Comparison of ENCODE assay signal across 9 cellular contexts in genomic region chr9:110578575-110578895, GRCh38. TPM values are rescaled to one million over a fixed set of nuclear protein-coding genes. Genes with fewer than 3 reads are reported as not detected.
DNase-seq lines count a peak whose midpoint lies in the region; ATAC-seq, FAIRE-seq and TF ChIP-seq lines count a peak whose summit lies in the region.
"Had no signal": no experiment of that assay in that cellular context is flagged by ENCODE, and none has a peak within 500 bp of the region (broad histone marks: within the 10 kb centered on the region; RNA-seq: fewer than 3 reads in every experiment).

No MANE protein-coding gene starts in this region.

- H3K4me1 ChIP-seq in ovary (ENCODE audit: insufficient read depth) = no peaks in the 10 kb centered on the region

- 26 to 41% (median 31%) methylated on average over 10 of the region's 10 CpGs for WGBS in ovary, 3 donors

- no peak for FAIRE-seq in urothelium cell line (lab: Jason Lieb, UNC)

- H3K9me3 ChIP-seq in AG04450 (ENCODE audit: control insufficient read depth, insufficient read depth, low read length) (no peaks in the 10 kb centered on the region; the same call in 1 of the 2 replicates), ovary (no peaks in the 10 kb centered on the region)

- no peak for ATAC-seq in natural killer cell treated with Interleukin-12 subunit alpha and Interleukin-12 subunit beta and Interleukin-15 and Interleukin-18, amount 100 ng/mL, for 72 hours
- no peak for ATAC-seq in HG02763 (IDR thresholded peaks at IDR 0.05; ENCODE audit: unreplicated experiment)

- H3K27me3 Mint-ChIP-seq in natural killer cell treated with Interleukin-12 subunit alpha and Interleukin-12 subunit beta and Interleukin-15 and Interleukin-18, amount 100 ng/mL, for 72 hours = peaks cover 18 to 33% of the 10 kb centered on the region in 2 donors

- H3K4me3 ChIP-seq in AG04450 (ENCODE audit: low read depth, low read length) (peak overlapping the region; percentile 75), fibroblast of the aortic adventitia (ENCODE audit: low read depth, low read length) (peak overlapping the region; percentile 79), ovary (peak overlapping the region; percentile 44)

- intact Hi-C loops in ovary (cut with DNase I) = no loop called here

- TF ChIP-seq CTCF in AG04450 (IDR thresholded peaks at IDR 0.05; ENCODE audit: low read depth, low read length) (no peak), fibroblast of the aortic adventitia (IDR thresholded peaks at IDR 0.05; ENCODE audit: insufficient read depth, low read length) (no peak), ovary (IDR thresholded peaks at IDR 0.05) (no peak)

- TF ChIP-seq EP300 in ovary (IDR thresholded peaks at IDR 0.05) = no peak

- H3K27ac Mint-ChIP-seq in natural killer cell treated with Interleukin-12 subunit alpha and Interleukin-12 subunit beta and Interleukin-15 and Interleukin-18, amount 100 ng/mL, for 72 hours = no peak overlapping the region

- no peaks in the 10 kb centered on the region for H3K4me1 Mint-ChIP-seq in natural killer cell treated with Interleukin-12 subunit alpha and Interleukin-12 subunit beta and Interleukin-15 and Interleukin-18, amount 100 ng/mL, for 72 hours (ENCODE audit: low read depth in 2 of 2)

- H3K27ac ChIP-seq in AG04450 (ENCODE audit: low read depth, low read length) = no peak overlapping the region
- H3K27ac ChIP-seq in ovary = no peak overlapping the region

- no peaks in the 10 kb centered on the region for H3K9me3 Mint-ChIP-seq in natural killer cell treated with Interleukin-12 subunit alpha and Interleukin-12 subunit beta and Interleukin-15 and Interleukin-18, amount 100 ng/mL, for 72 hours

- POLR2A ChIA-PET in AG04450 (lab: Yijun Ruan, JAX) = interaction anchor here (0.5 to 2.8 kb wide), 4 partner anchors 23 to 322 kb away, joined by 3 to 22 read pairs (median 10); partner anchors contain the start of gene TXN

- H3K27me3 ChIP-seq in AG04450 (ENCODE audit: control insufficient read depth, insufficient read depth, low read length) (no peaks in the 10 kb centered on the region), ovary (no peaks in the 10 kb centered on the region)

- TF ChIP-seq POLR2A in ovary (IDR thresholded peaks at IDR 0.05) = no peak

- DNase-seq in AG04450 (ENCODE audit: low read depth, low spot score) = no peak
- DNase-seq in RPMI7951 (ENCODE audit: low read depth) = peak; percentile 31
- no peak for DNase-seq in fibroblast of the aortic adventitia (ENCODE audit: low read depth)
- no peak for DNase-seq in ovary
- no peak for DNase-seq in urothelium cell line (ENCODE audit: low spot score)
- no peak for DNase-seq in T-helper 2 cell
- DNase-seq in natural killer cell treated with Interleukin-12 subunit alpha and Interleukin-12 subunit beta and Interleukin-15 and Interleukin-18, amount 100 ng/mL, for 72 hours (ENCODE audit: low spot score) = no peak
- DNase-seq: NCI-H774 had no signal

- no peak overlapping the region for H3K4me3 Mint-ChIP-seq in natural killer cell treated with Interleukin-12 subunit alpha and Interleukin-12 subunit beta and Interleukin-15 and Interleukin-18, amount 100 ng/mL, for 72 hours

- CTCF ChIA-PET in AG04450 (lab: Charles Lee) = no interaction called here

- H3K36me3 Mint-ChIP-seq in natural killer cell treated with Interleukin-12 subunit alpha and Interleukin-12 subunit beta and Interleukin-15 and Interleukin-18, amount 100 ng/mL, for 72 hours = no peaks in the 10 kb centered on the region

- no peaks in the 10 kb centered on the region for H3K36me3 ChIP-seq in ovary

RNA-seq across cellular contexts. Expression of gene SVEP1, which starts 1.0 kb away (rescaled TPM):
- polyA plus RNA-seq in AG04450 (2011; rRNA removed) (34.8 and 40.9 TPM in 2 replicates), ovary (10 to 100 TPM in 1 of 2 donors, 1 to 10 TPM in 1; 1.2 to 23.1 TPM)
- polyA minus RNA-seq in AG04450 (2011; rRNA and poly(A)+ RNA removed) = 84.2 and 94.7 TPM in 2 replicates
- 10.9 and 17.2 TPM in 2 replicates for total RNA-seq in RPMI7951 (2014; rRNA removed; shearing (Covaris generic))
- total RNA-seq in fibroblast of the aortic adventitia (ENCODE audit: low replicate concordance) (50.2 and 101 TPM in 2 replicates), ovary (10 to 100 TPM in 4 of 7 donors, 1 to 10 TPM in 2, under 1 TPM in 1; 0.40 to 20.0 (median 13.3) TPM)
- not detected for total RNA-seq in natural killer cell treated with Interleukin-12 subunit alpha and Interleukin-12 subunit beta and Interleukin-15 and Interleukin-18, amount 100 ng/mL, for 72 hours
